In genomic region chr22:25366876-25367466, GRCh38 we compare ENCODE assay signal across 16 cellular contexts.
A peak's percentile ranks its signal among the peaks of the same experiment; 100 is the strongest.
DNase-seq lines count a peak whose midpoint lies in the region; ATAC-seq and TF ChIP-seq lines count a peak whose summit lies in the region.
"Had no signal": no experiment of that assay in that cellular context is flagged by ENCODE, and none has a peak within 500 bp of the region (broad histone marks: within the 10 kb centered on the region; RNA-seq: fewer than 3 reads in every experiment).

No MANE protein-coding gene starts in this region.

- no peak overlapping the region for H3K4me3 ChIP-seq in BLaER1
- no peak overlapping the region for H3K4me3 ChIP-seq in GM23338
- no peak overlapping the region for H3K4me3 ChIP-seq in lower lobe of right lung
- H3K4me3 ChIP-seq in stomach, result no peak overlapping the region
- H3K4me3 ChIP-seq: SJSA1 had no signal

- no peak overlapping the region for H2AFZ ChIP-seq in GM23338

- peaks cover 86% of the 10 kb centered on the region for H3K4me1 ChIP-seq in BLaER1
- H3K4me1 ChIP-seq in GM23338 (ENCODE audit: insufficient read depth), result 0 out of 2 replicates have a peak, but pooled peaks cover 5% of the 10 kb centered on the region
- peaks cover 43% of the 10 kb centered on the region for H3K4me1 ChIP-seq in lower lobe of right lung
- peaks cover 26 to 52% (median 42%) of the 10 kb centered on the region in 4 donors for H3K4me1 ChIP-seq in stomach
- H3K4me1 ChIP-seq: Caco-2 had no signal

- H3K27ac Mint-ChIP-seq in GM23338, result peak overlapping the region; percentile 67
- no peak overlapping the region for H3K27ac Mint-ChIP-seq in activated naive CD8-positive, alpha-beta T cell treated with anti-CD3 and anti-CD28 coated beads for 36 hours

- peak overlapping the region; percentile 24; the same call in 1 of the 2 replicates for H3K9ac ChIP-seq in BLaER1

- H3K4me1 Mint-ChIP-seq in GM23338, result peaks cover 16% of the 10 kb centered on the region
- peaks cover 2% of the 10 kb centered on the region for H3K4me1 Mint-ChIP-seq in activated naive CD8-positive, alpha-beta T cell treated with anti-CD3 and anti-CD28 coated beads for 36 hours

- intact Hi-C loops in lower lobe of right lung (cut with DNase I) (no loop called here), stomach (cut with DNase I; ENCODE audit: low total_unique reads) (no loop called here)

- ATAC-seq in GM23338, result no peak
- ATAC-seq in lower lobe of right lung, result no peak

- no peak for TF ChIP-seq EP300 in stomach (IDR thresholded peaks at IDR 0.05)

- H4K20me1 ChIP-seq in BLaER1, result peaks cover 100% of the 10 kb centered on the region
- peaks cover 6% of the 10 kb centered on the region for H4K20me1 ChIP-seq in GM23338 (replicated peaks; ENCODE audit: insufficient read depth)

- peaks cover 15% of the 10 kb centered on the region for H3K27me3 Mint-ChIP-seq in GM23338 (ENCODE audit: insufficient read depth, low read depth, poor library complexity)
- no peaks in the 10 kb centered on the region for H3K27me3 Mint-ChIP-seq in activated naive CD8-positive, alpha-beta T cell treated with anti-CD3 and anti-CD28 coated beads for 36 hours
- H3K27me3 Mint-ChIP-seq: CD4-positive, CD25-positive, alpha-beta regulatory T cell had no signal

- no peaks in the 10 kb centered on the region for H3K9me3 Mint-ChIP-seq in GM23338
- no peaks in the 10 kb centered on the region for H3K9me3 Mint-ChIP-seq in activated naive CD8-positive, alpha-beta T cell treated with anti-CD3 and anti-CD28 coated beads for 36 hours
- H3K9me3 Mint-ChIP-seq: CD4-positive, CD25-positive, alpha-beta regulatory T cell had no signal

- no peak for TF ChIP-seq CTCF in GM23338 (conservative IDR thresholded peaks at IDR 0.05; ENCODE audit: low read depth in 2 of 2)
- no peak for TF ChIP-seq CTCF in VCaP (conservative IDR thresholded peaks at IDR 0.05)
- no peak for TF ChIP-seq CTCF in lower lobe of right lung (IDR thresholded peaks at IDR 0.05)
- TF ChIP-seq CTCF in stomach (IDR thresholded peaks at IDR 0.05), result no peak

- peaks cover 3% of the 10 kb centered on the region; the same call in 2 of the 3 replicates for H3K36me3 Mint-ChIP-seq in GM23338 (ENCODE audit: low read depth)
- no peaks in the 10 kb centered on the region for H3K36me3 Mint-ChIP-seq in activated naive CD8-positive, alpha-beta T cell treated with anti-CD3 and anti-CD28 coated beads for 36 hours

- TF ChIP-seq POLR2A in stomach (IDR thresholded peaks at IDR 0.05), result no peak

- H3K27ac ChIP-seq in BLaER1 (peak overlapping the region; percentile 49), GM23338 (ENCODE audit: low read depth) (0 out of 2 replicates have a peak overlapping the region, but pooled peaks have one; percentile 32), VCaP (peak overlapping the region; percentile 65), lower lobe of right lung (no peak overlapping the region), stomach (no peak overlapping the region)
- H3K27ac ChIP-seq: SJSA1 had no signal

- no peak overlapping the region for H3K4me3 Mint-ChIP-seq in GM23338
- H3K4me3 Mint-ChIP-seq in activated naive CD8-positive, alpha-beta T cell treated with anti-CD3 and anti-CD28 coated beads for 36 hours, result no peak overlapping the region
- H3K4me3 Mint-ChIP-seq: CD4-positive, CD25-positive, alpha-beta regulatory T cell had no signal

- H3F3A ChIP-seq in GM23338 (replicated peaks; ENCODE audit: low read depth), result 0 out of 2 replicates have a peak, but pooled peaks cover 2% of the 10 kb centered on the region

- H3K27me3 ChIP-seq in BLaER1 (no peaks in the 10 kb centered on the region), GM23338 (ENCODE audit: insufficient read depth) (no peaks in the 10 kb centered on the region), lower lobe of right lung (ENCODE audit: low read depth) (no peaks in the 10 kb centered on the region), stomach (no peaks in the 10 kb centered on the region)
- H3K27me3 ChIP-seq: SJSA1 had no signal

- 0 out of 2 replicates have a peak, but pooled peaks cover 12% of the 10 kb centered on the region for H3K79me2 ChIP-seq in GM23338 (replicated peaks; ENCODE audit: insufficient read depth)

- DNase-seq in GM23338 (ENCODE audit: low spot score), result no peak
- DNase-seq in lower lobe of right lung, result peak; percentile 28
- no peak for DNase-seq in UCSD-AML1 (lab: John Stamatoyannopoulos, UW; ENCODE audit: unreplicated experiment)
- no peak for DNase-seq in GDM1 (lab: John Stamatoyannopoulos, UW)
- DNase-seq in stomach, result no peak
- DNase-seq in activated naive CD8-positive, alpha-beta T cell treated with anti-CD3 and anti-CD28 coated beads for 36 hours, result no peak
- DNase-seq: ACHN; AML-193; Caco-2; CD4-positive, CD25-positive, alpha-beta regulatory T cell; EL; NCI-H187 treated with DMSO at 0.1 percent for 48 hours; NCI-H69 had no signal

- WGBS in stomach, 5 donors, result 91 to 97% (median 93%) methylated on average over 10 to 20 of the region's 20 CpGs

- H3K4me2 ChIP-seq in BLaER1 (peak overlapping the region; percentile 73), GM23338 (no peak overlapping the region)

- H3K36me3 ChIP-seq in BLaER1 (peaks cover 87% of the 10 kb centered on the region), GM23338 (ENCODE audit: insufficient read depth) (no peaks in the 10 kb centered on the region), lower lobe of right lung (peaks cover 2% of the 10 kb centered on the region), stomach (peaks cover 0 to 12% (median 9%) of the 10 kb centered on the region in 4 donors)

- H3K9me2 ChIP-seq in GM23338 (ENCODE audit: insufficient read depth), result no peaks in the 10 kb centered on the region

- H3K9me3 ChIP-seq in BLaER1 (no peaks in the 10 kb centered on the region), lower lobe of right lung (no peaks in the 10 kb centered on the region), stomach (no peaks in the 10 kb centered on the region)
- H3K9me3 ChIP-seq: Caco-2, SJSA1 had no signal

TF ChIP-seq in GM23338, 12 proteins besides CTCF, POLR2A, EP300 and RAD21:
- TF ChIP-seq STAT1 (IDR thresholded peaks at IDR 0.05; ENCODE audit: unreplicated experiment) (no peak), EZH2phosphoT487 (IDR thresholded peaks at IDR 0.05; ENCODE audit: unreplicated experiment) (no peak), JUNB (IDR thresholded peaks at IDR 0.05; ENCODE audit: unreplicated experiment) (no peak)

Comparison
In these comparisons a context has a peak if more than half of its experiments do, and no peak if none do; other contexts are left out.
1. H3K27ac ChIP-seq: peak in BLaER1 (single experiment), GM23338 (single experiment) and VCaP (single experiment); none in lower lobe of right lung (single experiment) and stomach (0 of 5).